ENCODE assay signal across 8 cellular contexts in genomic region chr1:157139125-157139524, GRCh38. TPM values are rescaled to one million over a fixed set of nuclear protein-coding genes. Genes with fewer than 3 reads are reported as not detected.
A peak's percentile ranks its signal among the peaks of the same experiment; 100 is the strongest.
DNase-seq lines count a peak whose midpoint lies in the region; ATAC-seq and TF ChIP-seq lines count a peak whose summit lies in the region.

No MANE protein-coding gene starts in this region.

- no peak for TF ChIP-seq CTCF in BJ (IDR thresholded peaks at IDR 0.05; ENCODE audit: insufficient read depth, low read depth, low read length)
- TF ChIP-seq CTCF in LNCaP clone FGC (IDR thresholded peaks at IDR 0.05; ENCODE audit: control insufficient read depth, extremely low read depth, insufficient read depth), result no peak

- H3K36me3 Mint-ChIP-seq in dendritic cell treated with granulocyte-macrophage colony-stimulating factor and Interleukin-4, amounts not matched to agents 40 ng/mL and 50 ng/mL, for 4 days (ENCODE audit: low read depth), result peaks cover 46% of the 10 kb centered on the region
- H3K36me3 Mint-ChIP-seq in natural killer cell treated with Interleukin-12 subunit alpha and Interleukin-12 subunit beta and Interleukin-15 and Interleukin-18, amount 100 ng/mL, for 72 hours, result peaks cover 32% of the 10 kb centered on the region

- no peaks in the 10 kb centered on the region for H3K27me3 Mint-ChIP-seq in dendritic cell treated with granulocyte-macrophage colony-stimulating factor and Interleukin-4, amounts not matched to agents 40 ng/mL and 50 ng/mL, for 4 days
- no peaks in the 10 kb centered on the region for H3K27me3 Mint-ChIP-seq in natural killer cell treated with Interleukin-12 subunit alpha and Interleukin-12 subunit beta and Interleukin-15 and Interleukin-18, amount 100 ng/mL, for 72 hours

- no peaks in the 10 kb centered on the region for H3K27me3 ChIP-seq in BJ (ENCODE audit: control insufficient read depth, insufficient read depth, low read length)

- CTCF ChIA-PET in BJ (lab: Yijun Ruan, JAX), result interaction anchor here (0.6 to 5.7 kb wide), 5 partner anchors 9 to 49 kb away, joined by 3 to 55 read pairs (median 4); no protein-coding TSS in a partner anchor

- POLR2A ChIA-PET in BJ (lab: Charles Lee), result no interaction called here

- no peak for ATAC-seq in natural killer cell treated with Interleukin-12 subunit alpha and Interleukin-12 subunit beta and Interleukin-15 and Interleukin-18, amount 100 ng/mL, for 72 hours
- ATAC-seq in GM18873 (IDR thresholded peaks at IDR 0.05; ENCODE audit: low FRiP score, unreplicated experiment) (no peak), HG03342 (IDR thresholded peaks at IDR 0.05; ENCODE audit: unreplicated experiment) (no peak)

- H3K36me3 ChIP-seq in BJ (ENCODE audit: control insufficient read depth, insufficient read depth, low read length), result peaks cover 4% of the 10 kb centered on the region

- peak overlapping the region; percentile 95 for H3K4me3 Mint-ChIP-seq in dendritic cell treated with granulocyte-macrophage colony-stimulating factor and Interleukin-4, amounts not matched to agents 40 ng/mL and 50 ng/mL, for 4 days
- H3K4me3 Mint-ChIP-seq in natural killer cell treated with Interleukin-12 subunit alpha and Interleukin-12 subunit beta and Interleukin-15 and Interleukin-18, amount 100 ng/mL, for 72 hours, result peak overlapping the region; percentile 97

- H3K4me1 Mint-ChIP-seq in dendritic cell treated with granulocyte-macrophage colony-stimulating factor and Interleukin-4, amounts not matched to agents 40 ng/mL and 50 ng/mL, for 4 days (ENCODE audit: low read depth), result peaks cover 63% of the 10 kb centered on the region
- peaks cover 38 to 50% of the 10 kb centered on the region in 2 donors for H3K4me1 Mint-ChIP-seq in natural killer cell treated with Interleukin-12 subunit alpha and Interleukin-12 subunit beta and Interleukin-15 and Interleukin-18, amount 100 ng/mL, for 72 hours (ENCODE audit: low read depth in 2 of 2)

- H3K9me3 Mint-ChIP-seq in dendritic cell treated with granulocyte-macrophage colony-stimulating factor and Interleukin-4, amounts not matched to agents 40 ng/mL and 50 ng/mL, for 4 days, result no peaks in the 10 kb centered on the region
- no peaks in the 10 kb centered on the region for H3K9me3 Mint-ChIP-seq in natural killer cell treated with Interleukin-12 subunit alpha and Interleukin-12 subunit beta and Interleukin-15 and Interleukin-18, amount 100 ng/mL, for 72 hours

- H3K4me3 ChIP-seq in BJ (ENCODE audit: low read depth, low read length), result peak overlapping the region; percentile 96
- peak overlapping the region; percentile 94 for H3K4me3 ChIP-seq in LNCaP clone FGC (ENCODE audit: low read depth, low read length)

- peak overlapping the region; percentile 94 for H3K27ac Mint-ChIP-seq in dendritic cell treated with granulocyte-macrophage colony-stimulating factor and Interleukin-4, amounts not matched to agents 40 ng/mL and 50 ng/mL, for 4 days
- H3K27ac Mint-ChIP-seq in natural killer cell treated with Interleukin-12 subunit alpha and Interleukin-12 subunit beta and Interleukin-15 and Interleukin-18, amount 100 ng/mL, for 72 hours, result peak overlapping the region; percentile 93 to 96

- no peak for DNase-seq in BJ (ENCODE audit: low read depth)
- no peak for DNase-seq in LNCaP clone FGC (ENCODE audit: low read depth)
- DNase-seq in natural killer cell treated with Interleukin-12 subunit alpha and Interleukin-12 subunit beta and Interleukin-15 and Interleukin-18, amount 100 ng/mL, for 72 hours (ENCODE audit: low spot score), result no peak
- DNase-seq in AG08395 (ENCODE audit: low spot score), result no peak
- DNase-seq in cerebellar cortex (ENCODE audit: low spot score), result no peak

- intact Hi-C loops in dendritic cell treated with granulocyte-macrophage colony-stimulating factor and Interleukin-4, amounts not matched to agents 40 ng/mL and 50 ng/mL, for 4 days (cut with micrococcal nuclease), result loop anchor here (2.0 kb wide), 1 partner anchor 16 kb away; no protein-coding TSS in a partner anchor

RNA-seq across cellular contexts. Expression of gene ETV3, which starts 0.9 kb away (rescaled TPM):
- polyA plus RNA-seq in BJ (2011; rRNA removed), result 7.4 and 7.9 TPM in 2 replicates
- 19.7 and 25.8 TPM in 2 replicates for polyA minus RNA-seq in BJ (2011; rRNA and poly(A)+ RNA removed)
- total RNA-seq in natural killer cell treated with Interleukin-12 subunit alpha and Interleukin-12 subunit beta and Interleukin-15 and Interleukin-18, amount 100 ng/mL, for 72 hours, result 10 to 100 TPM; 45.8 to 63.0 TPM

RNA-seq across cellular contexts. Expression of gene ETV3L, which starts 39.5 kb away (rescaled TPM):
- not detected in 2 replicates for polyA plus RNA-seq in BJ (2011; rRNA removed)
- polyA minus RNA-seq in BJ (2011; rRNA and poly(A)+ RNA removed), result not detected in 2 replicates
- total RNA-seq in natural killer cell treated with Interleukin-12 subunit alpha and Interleukin-12 subunit beta and Interleukin-15 and Interleukin-18, amount 100 ng/mL, for 72 hours, result 1 to 10 TPM; 1.7 to 3.6 TPM
